Comparison of ENCODE assay signal across 7 cellular contexts in the genomic region with DNA sequence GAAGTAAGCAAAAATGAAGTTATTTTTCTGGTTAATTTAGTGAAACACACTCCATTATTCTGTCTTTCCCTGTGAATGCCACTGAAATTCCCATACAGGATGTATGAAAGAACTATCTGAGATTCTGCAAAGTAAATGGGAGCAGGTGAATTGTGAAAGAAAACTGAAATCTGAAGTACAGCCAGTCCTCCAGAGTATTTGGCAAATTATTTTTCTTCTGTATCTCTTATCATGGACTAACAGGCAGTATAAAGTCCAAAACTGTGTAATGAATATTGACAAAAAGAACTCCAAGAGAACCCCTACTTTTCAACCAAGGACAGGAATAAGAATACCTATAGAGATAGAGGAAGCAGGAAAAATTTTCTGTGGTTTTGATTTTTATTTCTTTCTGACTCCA. TPM values are rescaled to one million over a fixed set of nuclear protein-coding genes. Genes with fewer than 3 reads are reported as not detected.
"Had no signal": no experiment of that assay in that cellular context is flagged by ENCODE, and none has a peak within 500 bp of the region (broad histone marks: within the 10 kb centered on the region; RNA-seq: fewer than 3 reads in every experiment).

No MANE protein-coding gene starts in this region.

- DNase-seq: GF-D8 had no signal

- FAIRE-seq: GM12878, GM12891, GM12892, GM18507, GM19239 had no signal

- H3K4me3 ChIP-seq: GM12878 had no signal

- ATAC-seq: GM12878 had no signal

RNA-seq across cellular contexts. Expression of a gene that starts 40.8 kb away (rescaled TPM):
- total RNA-seq: G401, GM12878 had no signal
